Comparison of ENCODE assay signal across 8 cellular contexts in the genomic region with DNA sequence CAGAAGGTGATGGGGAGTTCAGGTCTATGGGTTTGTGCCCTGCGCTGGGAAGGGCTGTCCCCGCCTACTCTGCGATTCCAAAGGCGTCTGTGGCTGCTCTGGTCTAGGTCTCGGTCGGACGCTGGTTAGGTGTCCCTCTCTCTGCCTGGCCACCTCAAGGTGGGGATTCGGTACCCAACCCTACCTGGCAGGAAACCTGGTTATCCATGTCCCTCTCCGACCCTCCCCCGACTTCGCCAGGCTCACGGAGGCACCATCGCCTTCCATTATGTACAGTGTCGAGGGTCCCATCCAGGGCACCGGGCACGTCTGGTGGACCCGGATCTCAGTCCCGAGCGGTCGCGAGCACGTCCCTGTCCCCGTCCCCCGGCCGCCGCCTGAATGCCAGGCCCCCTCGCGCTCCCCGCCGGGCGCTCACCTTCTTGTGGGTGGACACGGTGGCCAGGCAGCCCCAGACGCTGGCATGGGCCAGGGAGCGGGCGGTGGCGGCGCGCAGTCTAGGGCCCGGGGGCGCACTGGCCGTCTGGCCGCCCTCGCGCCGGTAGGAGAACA. TPM values are rescaled to one million over a fixed set of nuclear protein-coding genes. Genes with fewer than 3 reads are reported as not detected.
DNase-seq lines count a peak whose midpoint lies in the region; ATAC-seq and TF ChIP-seq lines count a peak whose summit lies in the region.

No MANE protein-coding gene starts in this region.

- DNase-seq in DND-41 (no peak), Right ventricle myocardium superior (no peak), posterior cingulate gyrus (peak in 6 of 10 donors; percentile 24 to 90 (median 56)), HCEC 1CT (no peak), OCI-M2 (lab: John Stamatoyannopoulos, UW; ENCODE audit: unreplicated experiment) (no peak)
- no peak for DNase-seq in activated CD4-positive, alpha-beta T cell treated with anti-CD3 and anti-CD28 coated beads for 48 hours

- H3K9me3 ChIP-seq in DND-41 (ENCODE audit: insufficient read depth, low read length, severe bottlenecking): no peaks in the 10 kb centered on the region

- no peaks in the 10 kb centered on the region for H3K36me3 ChIP-seq in DND-41 (ENCODE audit: insufficient read depth, low read length)

- H3K79me2 ChIP-seq in DND-41 (ENCODE audit: insufficient read depth, low read length): no peaks in the 10 kb centered on the region

- peaks cover 6% of the 10 kb centered on the region; the same call in 1 of the 2 replicates for H4K20me1 ChIP-seq in DND-41 (ENCODE audit: insufficient read depth, low read length)

- peaks cover 7% of the 10 kb centered on the region for H3K4me1 ChIP-seq in DND-41 (ENCODE audit: insufficient read depth, low read length)

- ATAC-seq in DND-41 (ENCODE audit: insufficient read depth, low read depth) (no peak), Right ventricle myocardium superior (ENCODE audit: poor library complexity) (peak; percentile 26), HG02970 (IDR thresholded peaks at IDR 0.05; ENCODE audit: low FRiP score, unreplicated experiment) (no peak)

- intact Hi-C loops in Right ventricle myocardium superior (cut with DNase I) (no loop called here), posterior cingulate gyrus (cut with DNase I) (loop anchor here (1.0 to 10.0 kb wide), 2 partner anchors 44 to 112 kb away; no protein-coding TSS in a partner anchor)

- H3K27ac ChIP-seq in DND-41 (ENCODE audit: low read length) (no peak overlapping the region), VCaP (peak overlapping the region; percentile 53; the same call in 1 of the 2 replicates)

- H2AFZ ChIP-seq in DND-41 (ENCODE audit: low read depth, low read length): no peak overlapping the region

- peaks cover 46% of the 10 kb centered on the region for H3K27me3 ChIP-seq in DND-41 (ENCODE audit: insufficient read depth, low read length, poor library complexity)

- peak overlapping the region in 1 of 2 experiments; percentile 45; a peak in 1 of 4 replicates for H3K4me3 ChIP-seq in DND-41 (ENCODE audit: low read depth in 1 of 2, low read length in 2 of 2)

- TF ChIP-seq CTCF in DND-41 (IDR thresholded peaks at IDR 0.05; ENCODE audit: borderline replicate concordance, extremely low read depth, low read length, poor library complexity, severe bottlenecking): no peak
- TF ChIP-seq CTCF in VCaP (conservative IDR thresholded peaks at IDR 0.05): no peak

- H3K9ac ChIP-seq in DND-41 (ENCODE audit: low read depth, low read length): no peak overlapping the region

- peak overlapping the region; percentile 59; the same call in 1 of the 2 replicates for H3K4me2 ChIP-seq in DND-41 (ENCODE audit: insufficient read depth, low read length)

RNA-seq across cellular contexts. Expression of a gene that starts 0.6 kb away (rescaled TPM):
- not detected for total RNA-seq in Right ventricle myocardium superior

Comparison
In these comparisons a context has a peak if more than half of its experiments do, and no peak if none do; other contexts are left out.
1. DNase-seq: peak in posterior cingulate gyrus (6 of 10); none in DND-41 (single experiment), Right ventricle myocardium superior (single experiment), HCEC 1CT (single experiment), OCI-M2 (single experiment) and activated CD4-positive, alpha-beta T cell treated with anti-CD3 and anti-CD28 coated beads for 48 hours (single experiment).